ENCODE assay signal across 10 cellular contexts in genomic region chr10:22611425-22612111, GRCh38.
DNase-seq lines count a peak whose midpoint lies in the region; ATAC-seq, FAIRE-seq and TF ChIP-seq lines count a peak whose summit lies in the region.
"Had no signal": no experiment of that assay in that cellular context is flagged by ENCODE, and none has a peak within 500 bp of the region (broad histone marks: within the 10 kb centered on the region; RNA-seq: fewer than 3 reads in every experiment).

No MANE protein-coding gene starts in this region.

- TF ChIP-seq RAD21 in GM12878 (IDR thresholded peaks at IDR 0.05; ENCODE audit: insufficient read depth, low read depth, low read length) = 0 out of 2 replicates have a peak, but pooled peaks have one; percentile 5

- POLR2A ChIA-PET in GM12878 (lab: Charles Lee) = interaction anchor here (1.1 to 10.6 kb wide), 4 partner anchors 15 to 99 kb away, joined by 3 to 82 read pairs (median 4); no protein-coding TSS in a partner anchor

- TF ChIP-seq POLR2A in GM12878 (IDR thresholded peaks at IDR 0.05; ENCODE audit: low read depth, low read length) = no peak

- intact Hi-C loops in GM12878 (cut with micrococcal nuclease; ENCODE audit: unreplicated experiment) = no loop called here

- in situ Hi-C loops in GM12878 (cut with MboI) = no loop called here

- peaks cover 7 to 27% of the 10 kb centered on the region in 2 experiments; a peak in 3 of 4 replicates for H3K36me3 ChIP-seq in GM12878 (ENCODE audit: control insufficient read depth in 2 of 2, insufficient read depth in 2 of 2, low read length in 1 of 2)

- peak overlapping the region; percentile 93 for H3K4me2 ChIP-seq in GM12878 (ENCODE audit: control insufficient read depth, insufficient read depth)

- peak overlapping the region; percentile 25 for H3K4me3 ChIP-seq in GM12878

- TF ChIP-seq EP300 in GM12878 (IDR thresholded peaks at IDR 0.05; ENCODE audit: borderline replicate concordance in 1 of 2, control insufficient read depth in 1 of 2, low read depth in 2 of 2, low read length in 2 of 2) = no peak

- no peaks in the 10 kb centered on the region for H3K27me3 ChIP-seq in GM12878 (replicated peaks in 1 of 2; ENCODE audit: control insufficient read depth in 2 of 2, insufficient read depth in 2 of 2, low read length in 1 of 2)

- ATAC-seq in GM21360 (IDR thresholded peaks at IDR 0.05; ENCODE audit: unreplicated experiment) (peak; percentile 47), GM12878 (peak; percentile 49), HG03439 (IDR thresholded peaks at IDR 0.05; ENCODE audit: unreplicated experiment) (no peak)

- SMC1A ChIA-PET in GM12878 (lab: Charles Lee; ENCODE audit: uncharacterized antibody, unreplicated experiment) = interaction anchor here (0.7 to 14.3 kb wide), 19 partner anchors 10 to 155 kb away, joined by 3 to 139 read pairs (median 3); no protein-coding TSS in a partner anchor

- CTCF ChIA-PET in GM12878 (lab: Yijun Ruan, JAX) = interaction anchor here (0.9 to 1.3 kb wide), 4 partner anchors 8 to 57 kb away, joined by 3 to 6 read pairs (median 5); no protein-coding TSS in a partner anchor

- DNase-seq in CD1c-positive myeloid dendritic cell (ENCODE audit: extremely low spot score) (peak; percentile 57), T-helper 1 cell (peak; percentile 31 to 92 (median 66)), GM12878 (ENCODE audit: low read depth, low spot score) (peak; percentile 57), NCI-H226 (no peak), NCI-H2081 (lab: John Stamatoyannopoulos, UW) (no peak), epidermal melanocyte (ENCODE audit: insufficient read length, low spot score) (no peak)
- DNase-seq: RPMI8226 had no signal

- H2AFZ ChIP-seq in GM12878 (ENCODE audit: control insufficient read depth, low read depth, low read length) = 0 out of 2 replicates have a peak overlapping the region, but pooled peaks have one; percentile 1

- no peak for TF ChIP-seq CTCF in GM12878 (IDR thresholded peaks at IDR 0.05 in 2 of 3, conservative IDR thresholded peaks at IDR 0.05 in 1 of 3; ENCODE audit: control insufficient read depth in 2 of 3, extremely low read depth in 1 of 3, insufficient read depth in 1 of 3, low read depth in 3 of 3, low read length in 3 of 3)

- RAD21 ChIA-PET in GM12878 (lab: Charles Lee; ENCODE audit: unreplicated experiment) = interaction anchor here (0.9 to 3.2 kb wide), 10 partner anchors 11 to 101 kb away, joined by 3 to 13 read pairs (median 4); no protein-coding TSS in a partner anchor

- peak overlapping the region; percentile 56 for H3K9ac ChIP-seq in GM12878 (ENCODE audit: control insufficient read depth, insufficient read depth, low read length)

- peaks cover 90% of the 10 kb centered on the region for H3K79me2 ChIP-seq in GM12878 (ENCODE audit: control insufficient read depth, insufficient read depth, low read length)

- BruUV-seq in GM12878 (replicated peaks; lab: Mats Ljungman, UMichigan) = no TSS peak

- H3K4me1 ChIP-seq in GM12878 (ENCODE audit: control insufficient read depth, insufficient read depth, low read length) = peaks cover 69% of the 10 kb centered on the region

- H3K27ac ChIP-seq in GM12878 (ENCODE audit: control insufficient read depth, insufficient read depth) = peak overlapping the region; percentile 69
- H3K27ac ChIP-seq: C4-2B had no signal

- peaks cover 2% of the 10 kb centered on the region; the same call in 2 of the 3 replicates for H3K9me3 ChIP-seq in GM12878 (replicated peaks; ENCODE audit: control insufficient read depth, insufficient read depth, low read length)

- peak; percentile 49 for FAIRE-seq in GM12878 (lab: Jason Lieb, UNC)

- WGBS in GM12878 (ENCODE audit: insufficient coverage, insufficient replicate concordance, low lambda C conversion rate, missing lambda C conversion rate) = 6% methylated on average over 8 of the region's 8 CpGs

- H4K20me1 ChIP-seq in GM12878 (ENCODE audit: control insufficient read depth, insufficient read depth) = no peaks in the 10 kb centered on the region; the same call in 1 of the 2 replicates

TF ChIP-seq in GM12878, 131 proteins besides CTCF, POLR2A, EP300 and RAD21 (continues in another document):
- TF ChIP-seq SUZ12 (IDR thresholded peaks at IDR 0.05; ENCODE audit: unreplicated experiment) (no peak), HDGF (IDR thresholded peaks at IDR 0.05) (0 out of 2 replicates have a peak, but pooled peaks have one; percentile 45), NKRF (conservative IDR thresholded peaks at IDR 0.05) (no peak), SRF (IDR thresholded peaks at IDR 0.05; ENCODE audit: low read depth in 2 of 2, low read length in 2 of 2) (no peak), GATAD2B (conservative IDR thresholded peaks at IDR 0.05; ENCODE audit: low read depth) (no peak), BRCA1 (IDR thresholded peaks at IDR 0.05; ENCODE audit: low read depth, low read length) (no peak), JUNB (IDR thresholded peaks at IDR 0.05) (no peak; the same call in 1 of the 2 replicates), IRF4 (IDR thresholded peaks at IDR 0.05; ENCODE audit: low read depth, low read length) (no peak), ETV6 (conservative IDR thresholded peaks at IDR 0.05 in 1 of 2, IDR thresholded peaks at IDR 0.05 in 1 of 2; ENCODE audit: borderline replicate concordance in 1 of 2, low read depth in 1 of 2) (peak in 1 of 2 experiments; percentile 19; a peak in 1 of 4 replicates), TCF7 (IDR thresholded peaks at IDR 0.05; ENCODE audit: borderline replicate concordance) (no peak), RUNX3 (IDR thresholded peaks at IDR 0.05; ENCODE audit: low read length) (peak; percentile 43; the same call in 1 of the 2 replicates), POU2F2 (IDR thresholded peaks at IDR 0.05; ENCODE audit: borderline replicate concordance, low read depth, low read length) (peak; percentile 76; the same call in 1 of the 3 replicates), ASH2L (IDR thresholded peaks at IDR 0.05; ENCODE audit: borderline replicate concordance, low read depth) (no peak), BCL3 (IDR thresholded peaks at IDR 0.05; ENCODE audit: borderline replicate concordance, insufficient read depth, low read depth, low read length, poor library complexity, severe bottlenecking) (no peak), IKZF1 (conservative IDR thresholded peaks at IDR 0.05) (no peak), TBL1XR1 (IDR thresholded peaks at IDR 0.05; ENCODE audit: low read depth, low read length) (no peak), TCF12 (IDR thresholded peaks at IDR 0.05; ENCODE audit: low read depth, low read length) (no peak), LARP7 (IDR thresholded peaks at IDR 0.05) (no peak), HDAC6 (IDR thresholded peaks at IDR 0.05; ENCODE audit: unreplicated experiment) (peak; percentile 23), POLR2AphosphoS5 (IDR thresholded peaks at IDR 0.05; ENCODE audit: low read length) (no peak), ATF2 (IDR thresholded peaks at IDR 0.05; ENCODE audit: low read length) (0 out of 2 replicates have a peak, but pooled peaks have one; percentile 18), YY1 (IDR thresholded peaks at IDR 0.05; ENCODE audit: low read depth, low read length) (no peak), ZNF384 (IDR thresholded peaks at IDR 0.05; ENCODE audit: borderline replicate concordance, low read depth, low read length) (no peak), JUND (IDR thresholded peaks at IDR 0.05; ENCODE audit: low read depth, low read length) (no peak)

Comparison
In these comparisons a context has a peak if more than half of its experiments do, and no peak if none do; other contexts are left out.
1. DNase-seq: peak in CD1c-positive myeloid dendritic cell (single experiment), T-helper 1 cell (5 of 5) and GM12878 (single experiment); none in NCI-H226 (single experiment), NCI-H2081 (0 of 2) and epidermal melanocyte (single experiment).